19 cellular contexts compared by ENCODE assay signal in the genomic region with DNA sequence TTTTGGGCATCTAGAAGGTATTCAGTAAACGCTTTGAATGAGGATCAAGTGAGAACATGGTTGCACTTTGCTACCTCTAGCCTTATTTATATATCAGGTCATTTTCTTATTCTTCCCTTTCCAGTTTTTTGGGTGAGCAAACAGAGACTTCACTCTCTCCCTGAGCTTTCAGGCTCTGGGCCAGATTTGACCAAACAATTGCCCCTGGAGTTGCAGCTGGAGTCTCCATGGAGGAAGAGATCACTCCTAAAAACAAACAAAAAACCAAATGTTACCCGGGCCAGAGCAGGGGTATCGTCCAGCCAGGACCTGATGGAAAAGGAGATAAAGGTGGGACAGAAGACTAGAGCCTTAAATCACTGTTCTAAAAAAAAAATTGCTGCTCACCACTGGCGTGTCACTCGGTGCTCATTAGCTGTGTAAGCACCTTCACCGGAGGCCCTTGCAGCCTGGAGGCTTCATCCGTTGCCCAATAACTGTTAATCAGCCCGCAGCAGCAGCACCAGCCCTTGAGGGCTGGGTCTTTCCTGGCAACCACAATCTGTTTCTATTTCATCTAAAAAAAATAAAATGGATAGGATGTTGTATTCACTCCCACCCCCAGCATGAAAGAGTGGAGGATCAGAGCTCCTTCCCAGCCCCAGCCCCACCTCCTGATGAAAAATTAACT.
DNase-seq lines count a peak whose midpoint lies in the region; ATAC-seq and TF ChIP-seq lines count a peak whose summit lies in the region.
"Had no signal": no experiment of that assay in that cellular context is flagged by ENCODE, and none has a peak within 500 bp of the region (broad histone marks: within the 10 kb centered on the region; RNA-seq: fewer than 3 reads in every experiment).

No MANE protein-coding gene starts in this region.

- ATAC-seq in GM19455 (IDR thresholded peaks at IDR 0.05; ENCODE audit: unreplicated experiment): no peak

- H3K36me3 Mint-ChIP-seq in brain (peaks cover 7% of the 10 kb centered on the region), nephron (ENCODE audit: low read depth) (peaks cover 20% of the 10 kb centered on the region)

- H3K4me3 Mint-ChIP-seq in brain (no peak overlapping the region), nephron (no peak overlapping the region)
- H3K4me3 Mint-ChIP-seq: CD4-positive, alpha-beta T cell; HFFc6; IgD-negative memory B cell had no signal

- H3K4me1 Mint-ChIP-seq in brain (peaks cover 89% of the 10 kb centered on the region), nephron (peaks cover 75% of the 10 kb centered on the region)
- H3K4me1 Mint-ChIP-seq: IgD-negative memory B cell had no signal

- H3K9me3 Mint-ChIP-seq in brain: no peaks in the 10 kb centered on the region
- no peaks in the 10 kb centered on the region for H3K9me3 Mint-ChIP-seq in nephron
- H3K9me3 Mint-ChIP-seq: CD4-positive, alpha-beta T cell; HFFc6; IgD-negative memory B cell had no signal

- no peak for TF ChIP-seq CTCF in brain (conservative IDR thresholded peaks at IDR 0.05)
- TF ChIP-seq CTCF in nephron (IDR thresholded peaks at IDR 0.05; ENCODE audit: unreplicated experiment in 3 of 3): no peak

- H3K27me3 Mint-ChIP-seq in brain (peaks cover 6% of the 10 kb centered on the region), nephron (ENCODE audit: low read depth) (no peaks in the 10 kb centered on the region)

- peak overlapping the region in 4 of 5 experiments; percentile 26 to 94 (median 62) for H3K27ac Mint-ChIP-seq in brain
- H3K27ac Mint-ChIP-seq in nephron: peak overlapping the region in 2 of 3 experiments; percentile 95 to 97
- H3K27ac Mint-ChIP-seq: CD4-positive, alpha-beta T cell; HFFc6; IgD-negative memory B cell had no signal

- DNase-seq in DMS79 (lab: John Stamatoyannopoulos, UW): peak; percentile 14
- DNase-seq in DMS79 treated with DMSO at 0.1 percent for 48 hours (lab: John Stamatoyannopoulos, UW): no peak
- DNase-seq in NOMO-1 (lab: John Stamatoyannopoulos, UW; ENCODE audit: unreplicated experiment in 2 of 2): peak; percentile 51
- no peak for DNase-seq in NCI-H1436 treated with DMSO at 0.1 percent for 48 hours (lab: John Stamatoyannopoulos, UW)
- no peak for DNase-seq in NCI-H128 (lab: John Stamatoyannopoulos, UW; ENCODE audit: unreplicated experiment)
- DNase-seq: BE2C; CD4-positive, alpha-beta T cell; DND-41; GDM1; HFFc6; Kasumi-1; NCI-H2029; NCI-H2171; NCI-H82; RPMI8226 had no signal

Comparison
In these comparisons a context has a peak if more than half of its experiments do, and no peak if none do; other contexts are left out.
1. DNase-seq: peak in DMS79 (single experiment) and NOMO-1 (2 of 2); none in DMS79 treated with DMSO at 0.1 percent for 48 hours (single experiment), NCI-H1436 treated with DMSO at 0.1 percent for 48 hours (single experiment) and NCI-H128 (single experiment).